In genomic region chr6:43075791-43076092, GRCh38 we compare ENCODE assay signal across 7 cellular contexts. TPM values are rescaled to one million over a fixed set of nuclear protein-coding genes. Genes with fewer than 3 reads are reported as not detected.
DNase-seq lines count a peak whose midpoint lies in the region.
"Had no signal": no experiment of that assay in that cellular context is flagged by ENCODE, and none has a peak within 500 bp of the region (broad histone marks: within the 10 kb centered on the region; RNA-seq: fewer than 3 reads in every experiment).

No MANE protein-coding gene starts in this region.

- no peak overlapping the region for H2BK15ac ChIP-seq in neuronal stem cell (ENCODE audit: low read length)

- peak overlapping the region; percentile 20 for H3K4me3 ChIP-seq in HAP-1
- H3K4me3 ChIP-seq in adipocyte (ENCODE audit: low read length), result peak overlapping the region; percentile 64
- H3K4me3 ChIP-seq in neuronal stem cell (ENCODE audit: low read length in 2 of 2), result peak overlapping the region in 1 of 2 donors; percentile 98

- peak overlapping the region; percentile 41 for H3K4me2 ChIP-seq in neuronal stem cell (ENCODE audit: insufficient read depth, low read length, poor library complexity, severe bottlenecking)

- H4K8ac ChIP-seq in neuronal stem cell (ENCODE audit: low read depth, low read length), result no peak overlapping the region

- no peak overlapping the region for H4K91ac ChIP-seq in neuronal stem cell (ENCODE audit: low read depth, low read length, poor library complexity)

- H3K4me1 ChIP-seq in HAP-1 (peaks cover 9% of the 10 kb centered on the region), adipocyte (ENCODE audit: control insufficient read depth, insufficient read depth, low read length) (peaks cover 12% of the 10 kb centered on the region), neuronal stem cell (ENCODE audit: control insufficient read depth in 2 of 2, insufficient read depth in 1 of 2, low read depth in 1 of 2, low read length in 2 of 2) (peaks cover 18 to 24% of the 10 kb centered on the region in 2 donors)

- H2AK5ac ChIP-seq in neuronal stem cell (ENCODE audit: low read depth, low read length), result peak overlapping the region; percentile 5

- H3K4ac ChIP-seq in neuronal stem cell (ENCODE audit: low read length), result no peak overlapping the region

- H3K36me3 ChIP-seq in HAP-1 (replicated peaks) (no peaks in the 10 kb centered on the region; the same call in 1 of the 2 replicates), adipocyte (ENCODE audit: control insufficient read depth, insufficient read depth, low read length, severe bottlenecking) (peaks cover 9% of the 10 kb centered on the region), neuronal stem cell (replicated peaks in 1 of 2; ENCODE audit: control insufficient read depth in 2 of 2, insufficient read depth in 2 of 2, low read length in 2 of 2) (peaks cover 2 to 7% of the 10 kb centered on the region in 2 donors)

- H3K27ac ChIP-seq in neuronal stem cell (replicated peaks; ENCODE audit: low read length), result peak overlapping the region; percentile 37

- H3K9ac ChIP-seq in adipocyte (ENCODE audit: low read length), result peak overlapping the region; percentile 24
- H3K9ac ChIP-seq in neuronal stem cell (ENCODE audit: low read depth, low read length, poor library complexity), result peak overlapping the region; percentile 24

- no peak overlapping the region for H2BK5ac ChIP-seq in neuronal stem cell (ENCODE audit: low read length)

- H3K9me3 ChIP-seq in HAP-1 (no peaks in the 10 kb centered on the region), adipocyte (ENCODE audit: control insufficient read depth, low read length) (no peaks in the 10 kb centered on the region), neuronal stem cell (replicated peaks in 1 of 2; ENCODE audit: control insufficient read depth in 2 of 2, insufficient read depth in 1 of 2, low read depth in 1 of 2, low read length in 2 of 2) (no peaks in the 10 kb centered on the region)

- H2BK120ac ChIP-seq in neuronal stem cell (ENCODE audit: low read depth, low read length), result no peak overlapping the region

- in situ Hi-C loops in HAP-1 (cut with MboI; ENCODE audit: low sequenced_read_pairs), result no loop called here

- peak overlapping the region; percentile 92 for H2AFZ ChIP-seq in neuronal stem cell (ENCODE audit: low read length)

- H3K14ac ChIP-seq in neuronal stem cell (ENCODE audit: low read length), result peak overlapping the region; percentile 39

- no peak for DNase-seq in HAP-1 (ENCODE audit: low spot score in 2 of 2)
- DNase-seq in adipocyte (ENCODE audit: low read depth), result no peak
- no peak for DNase-seq in neuronal stem cell (ENCODE audit: low spot score)
- no peak for DNase-seq in RKO (ENCODE audit: low spot score)
- DNase-seq in NCI-H1694 (lab: John Stamatoyannopoulos, UW), result no peak
- no peak for DNase-seq in NCI-H187 treated with DMSO at 0.1 percent for 48 hours (lab: John Stamatoyannopoulos, UW)
- DNase-seq: cortex of kidney had no signal

- peaks cover 4% of the 10 kb centered on the region for H3K79me1 ChIP-seq in neuronal stem cell (ENCODE audit: low read depth, low read length)

- H3K27me3 ChIP-seq in HAP-1 (ENCODE audit: low read depth) (no peaks in the 10 kb centered on the region), adipocyte (replicated peaks; ENCODE audit: control insufficient read depth, insufficient read depth, low read length) (no peaks in the 10 kb centered on the region), neuronal stem cell (ENCODE audit: control insufficient read depth in 3 of 3, insufficient read depth in 3 of 3, low read depth in 1 of 3, low read length in 3 of 3) (no peaks in the 10 kb centered on the region)

- no CpG with 5 or more reads among the region's 7 CpGs for WGBS in neuronal stem cell (ENCODE audit: extremely low coverage in 2 of 2, insufficient read length in 2 of 2, insufficient replicate concordance in 1 of 2), 2 donors

- H3K18ac ChIP-seq in neuronal stem cell (ENCODE audit: low read length), result peak overlapping the region; percentile 13

- H2BK12ac ChIP-seq in neuronal stem cell (ENCODE audit: low read length), result no peak overlapping the region

- no peak overlapping the region for H3K23ac ChIP-seq in neuronal stem cell (ENCODE audit: low read depth, low read length, poor library complexity)

RNA-seq across cellular contexts. Expression of gene PTK7, which starts 0.4 kb away (rescaled TPM):
- polyA plus RNA-seq in neuronal stem cell (2013, experiment 1 of 2), result 43.8 TPM
- 43.3 TPM for polyA plus RNA-seq in neuronal stem cell (2013, experiment 2 of 2)

RNA-seq across cellular contexts. Expression of gene KLC4, which starts 16.3 kb away (rescaled TPM):
- 14.2 TPM for polyA plus RNA-seq in neuronal stem cell (2013, experiment 1 of 2)
- 14.7 TPM for polyA plus RNA-seq in neuronal stem cell (2013, experiment 2 of 2)

RNA-seq across cellular contexts. Expression of gene MRPL2, which starts 16.5 kb away (rescaled TPM):
- polyA plus RNA-seq in neuronal stem cell (2013, experiment 1 of 2), result 46.8 TPM
- polyA plus RNA-seq in neuronal stem cell (2013, experiment 2 of 2), result 50.0 TPM

RNA-seq across cellular contexts. Expression of gene CUL7, which starts 22.1 kb away (rescaled TPM):
- polyA plus RNA-seq in neuronal stem cell (2013, experiment 1 of 2), result 16.9 TPM
- polyA plus RNA-seq in neuronal stem cell (2013, experiment 2 of 2), result 16.9 TPM

RNA-seq across cellular contexts. Expression of gene RRP36, which starts 54.3 kb away (rescaled TPM):
- polyA plus RNA-seq in neuronal stem cell (2013, experiment 1 of 2), result 51.0 TPM
- polyA plus RNA-seq in neuronal stem cell (2013, experiment 2 of 2), result 50.1 TPM
